8 cellular contexts compared by ENCODE assay signal in genomic region chr1:202860744-202861419, GRCh38. TPM values are rescaled to one million over a fixed set of nuclear protein-coding genes. Genes with fewer than 3 reads are reported as not detected.
A peak's percentile ranks its signal among the peaks of the same experiment; 100 is the strongest.
DNase-seq lines count a peak whose midpoint lies in the region; ATAC-seq and TF ChIP-seq lines count a peak whose summit lies in the region.

No MANE protein-coding gene starts in this region.

- peak overlapping the region; percentile 94 for H4K91ac ChIP-seq in trophoblast cell (ENCODE audit: low read depth, low read length)

- intact Hi-C loops in heart right ventricle (cut with DNase I) = no loop called here

- H3K4me1 ChIP-seq in heart right ventricle (peaks cover 4 to 30% (median 15%) of the 10 kb centered on the region in 9 donors), trophoblast cell (ENCODE audit: control insufficient read depth in 1 of 2, insufficient read depth in 2 of 2, low read length in 2 of 2) (peaks cover 8 to 12% of the 10 kb centered on the region in 2 experiments)

- H3K79me1 ChIP-seq in trophoblast cell (ENCODE audit: low read length) = peaks cover 8% of the 10 kb centered on the region

- peak overlapping the region; percentile 70 for H2BK120ac ChIP-seq in trophoblast cell (ENCODE audit: insufficient read depth, low read length, poor library complexity)

- H3K27ac ChIP-seq in heart right ventricle (peak overlapping the region in 3 of 10 donors; percentile 44 to 65 (median 56)), trophoblast cell (ENCODE audit: low read depth, low read length) (peak overlapping the region; percentile 89)

- H3K4me2 ChIP-seq in trophoblast cell (ENCODE audit: low read length) = peak overlapping the region; percentile 65

- H3K18ac ChIP-seq in trophoblast cell (ENCODE audit: low read length) = peak overlapping the region; percentile 74

- DNase-seq in Daoy (ENCODE audit: low read depth) = peak; percentile 67
- peak; percentile 81 for DNase-seq in NCI-H510A treated with DMSO at 0.1 percent for 48 hours (lab: John Stamatoyannopoulos, UW)
- peak; percentile 29 for DNase-seq in activated naive CD4-positive, alpha-beta T cell treated with Interleukin-2 at 50 U/mL for 16 hours
- DNase-seq in heart right ventricle = peak; percentile 9 to 27
- DNase-seq in trophoblast cell = peak; percentile 96 to 98
- DNase-seq in OCI-M1 (lab: John Stamatoyannopoulos, UW) = no peak
- DNase-seq in putamen (ENCODE audit: low spot score) = no peak

- peaks cover 8% of the 10 kb centered on the region for H3K79me2 ChIP-seq in trophoblast cell (ENCODE audit: control insufficient read depth, insufficient read depth, low read length, poor library complexity)

- peak overlapping the region; percentile 51 for H2BK12ac ChIP-seq in trophoblast cell (ENCODE audit: low read length)

- H3K36me3 ChIP-seq in heart right ventricle (no peaks in the 10 kb centered on the region), trophoblast cell (ENCODE audit: control insufficient read depth in 1 of 2, insufficient read depth in 2 of 2, low read length in 2 of 2) (peaks cover 21 to 27% of the 10 kb centered on the region in 2 experiments)

- 3 to 5% methylated on average over 47 to 50 of the region's 50 CpGs for WGBS in heart right ventricle, 2 donors
- WGBS in trophoblast cell (ENCODE audit: extremely low coverage, insufficient coverage, insufficient read length) = no CpG with 5 or more reads among the region's 50 CpGs

- H2AFZ ChIP-seq in trophoblast cell (ENCODE audit: insufficient read depth, low read length, poor library complexity) = peak overlapping the region; percentile 90

- peak overlapping the region; percentile 75 for H3K4ac ChIP-seq in trophoblast cell (ENCODE audit: low read depth, low read length)

- TF ChIP-seq CTCF in heart right ventricle (IDR thresholded peaks at IDR 0.05) = no peak

- peak overlapping the region; percentile 59 for H3K9ac ChIP-seq in trophoblast cell (ENCODE audit: low read length)

- no peaks in the 10 kb centered on the region for H3K9me3 ChIP-seq in heart right ventricle
- no peaks in the 10 kb centered on the region for H3K9me3 ChIP-seq in trophoblast cell (ENCODE audit: insufficient read depth, low read depth, low read length)

- no peak overlapping the region for H3K23ac ChIP-seq in trophoblast cell (ENCODE audit: low read length)

- peak; percentile 31 for ATAC-seq in HG02840 (IDR thresholded peaks at IDR 0.05; ENCODE audit: low FRiP score, unreplicated experiment)
- ATAC-seq in heart right ventricle = peak; percentile 26 to 67 (median 50)

- H2AK5ac ChIP-seq in trophoblast cell (ENCODE audit: low read length) = peak overlapping the region; percentile 81

- H3K14ac ChIP-seq in trophoblast cell (ENCODE audit: low read length) = peak overlapping the region; percentile 96

- H3K27me3 ChIP-seq in heart right ventricle (peaks cover 0 to 20% (median 0%) of the 10 kb centered on the region in 7 donors), trophoblast cell (ENCODE audit: insufficient read depth, low read length) (no peaks in the 10 kb centered on the region)

- peak overlapping the region; percentile 91 for H2BK5ac ChIP-seq in trophoblast cell (ENCODE audit: low read depth, low read length, poor library complexity)

- H4K8ac ChIP-seq in trophoblast cell (ENCODE audit: low read depth, low read length) = peak overlapping the region; percentile 89

- H3K4me3 ChIP-seq in heart right ventricle (peak overlapping the region; percentile 42 to 91 (median 80)), trophoblast cell (ENCODE audit: low read depth, low read length) (peak overlapping the region; percentile 84)

- peak overlapping the region; percentile 91 for H4K12ac ChIP-seq in trophoblast cell (ENCODE audit: low read depth, low read length)

RNA-seq across cellular contexts. Expression of gene RABIF, which starts 28.1 kb away (rescaled TPM):
- 5.8 and 5.9 TPM in 2 replicates for total RNA-seq in Daoy (2014; rRNA removed; shearing (Covaris generic))
- 1 to 10 TPM; 3.2 to 6.0 (median 4.8) TPM for total RNA-seq in heart right ventricle
- 1 to 10 TPM; 2.0 to 8.1 TPM for polyA plus RNA-seq in heart right ventricle
- 11.9 and 12.6 TPM in 2 replicates for polyA plus RNA-seq in trophoblast cell (2013)

RNA-seq across cellular contexts. Expression of gene PCAT6, which starts 50.1 kb away (rescaled TPM):
- not detected in 2 replicates for total RNA-seq in Daoy (2014; rRNA removed; shearing (Covaris generic))
- 1 to 10 TPM in 3 of 10 donors, under 1 TPM in 6, not detected in 1; 0.41 to 1.3 (median 0.81) TPM for total RNA-seq in heart right ventricle
- polyA plus RNA-seq in heart right ventricle = 1 to 10 TPM in 1 of 2 donors, under 1 TPM in 1; 0.61 to 2.3 TPM
- 14.6 and 15.7 TPM in 2 replicates for polyA plus RNA-seq in trophoblast cell (2013)

RNA-seq across cellular contexts. Expression of gene KDM5B, which starts 52.7 kb away (rescaled TPM):
- 42.7 and 44.4 TPM in 2 replicates for total RNA-seq in Daoy (2014; rRNA removed; shearing (Covaris generic))
- 10 to 100 TPM; 10.7 to 18.5 (median 15.0) TPM for total RNA-seq in heart right ventricle
- 1 to 10 TPM; 4.9 to 7.0 TPM for polyA plus RNA-seq in heart right ventricle
- 64.2 and 64.5 TPM in 2 replicates for polyA plus RNA-seq in trophoblast cell (2013)

Comparison
In these comparisons a context has a peak if more than half of its experiments do, and no peak if none do; other contexts are left out.
1. DNase-seq: peak in Daoy (single experiment), NCI-H510A treated with DMSO at 0.1 percent for 48 hours (single experiment), activated naive CD4-positive, alpha-beta T cell treated with Interleukin-2 at 50 U/mL for 16 hours (single experiment), heart right ventricle (2 of 2) and trophoblast cell (2 of 2); none in OCI-M1 (single experiment) and putamen (single experiment).